8 cellular contexts compared by ENCODE assay signal in genomic region chr6:32118782-32119628, GRCh38. TPM values are rescaled to one million over a fixed set of nuclear protein-coding genes. Genes with fewer than 3 reads are reported as not detected.
DNase-seq lines count a peak whose midpoint lies in the region; ATAC-seq and TF ChIP-seq lines count a peak whose summit lies in the region.

No MANE protein-coding gene starts in this region.

- H3K9ac ChIP-seq in liver (ENCODE audit: low read depth in 1 of 2, low read length in 2 of 2) = no peak overlapping the region

- H3K9me3 ChIP-seq in liver (ENCODE audit: control insufficient read depth in 4 of 4, low read length in 3 of 4) = no peaks in the 10 kb centered on the region

- 13% methylated on average over 17 of the region's 17 CpGs for WGBS in liver

- ATAC-seq in HG02759 (IDR thresholded peaks at IDR 0.05; ENCODE audit: unreplicated experiment) = no peak

- H3K27ac ChIP-seq in coronary artery = peak overlapping the region in 1 of 2 donors; percentile 77
- peak overlapping the region; percentile 49 to 50 for H3K27ac ChIP-seq in liver (ENCODE audit: low read depth in 1 of 2, low read length in 2 of 2)

- TF ChIP-seq CTCF in HFF-Myc (IDR thresholded peaks at IDR 0.05; ENCODE audit: low read depth, low read length, missing control alignments) (peak; percentile 93), coronary artery (IDR thresholded peaks at IDR 0.05) (peak; percentile 73), liver (IDR thresholded peaks at IDR 0.05; ENCODE audit: low read depth, low read length, missing input control) (peak; percentile 97)

- H3K36me3 ChIP-seq in liver (ENCODE audit: control insufficient read depth in 4 of 4, insufficient read depth in 3 of 4, low read depth in 1 of 4, low read length in 3 of 4) = peaks cover 13 to 42% (median 33%) of the 10 kb centered on the region in 4 donors

- TF ChIP-seq RAD21 in liver (IDR thresholded peaks at IDR 0.05) = peak; percentile 88 to 92

- DNase-seq in AML-193 (lab: John Stamatoyannopoulos, UW) (peak; percentile 77 to 88), HFF-Myc (ENCODE audit: extremely low read depth, low read depth) (no peak), NCI-H748 treated with DMSO at 0.1 percent for 48 hours (lab: John Stamatoyannopoulos, UW) (peak; percentile 56), coronary artery (ENCODE audit: low spot score) (no peak)
- peak; percentile 57 for DNase-seq in activated CD4-positive, alpha-beta T cell treated with anti-CD3 and anti-CD28 coated beads, Interleukin-2, amount 50 U/mL, for 4 hours
- peak; percentile 72 to 78 for DNase-seq in stimulated activated CD4-positive, alpha-beta T cell treated with anti-CD3 and anti-CD28 coated beads, Interleukin-2, amount 100 ng/mL, for 24 hours

- peaks cover 0 to 14% (median 11%) of the 10 kb centered on the region in 4 donors for H3K4me1 ChIP-seq in liver (ENCODE audit: control insufficient read depth in 4 of 4, insufficient read depth in 4 of 4, low read length in 3 of 4)

- H3K4me3 ChIP-seq in HFF-Myc (replicated peaks; ENCODE audit: low read depth, low read length) (no peak overlapping the region), coronary artery (no peak overlapping the region), liver (ENCODE audit: low read depth in 1 of 3, low read length in 3 of 3) (no peak overlapping the region)

- H3K27me3 ChIP-seq in liver (ENCODE audit: control insufficient read depth in 4 of 4, insufficient read depth in 4 of 4, low read length in 3 of 4) = no peaks in the 10 kb centered on the region

TF ChIP-seq in liver, 16 proteins besides CTCF, POLR2A, EP300 and RAD21:
- TF ChIP-seq HNF4A (conservative IDR thresholded peaks at IDR 0.05) (peak; percentile 48 to 69), NR2F2 (IDR thresholded peaks at IDR 0.05) (no peak), SP1 (IDR thresholded peaks at IDR 0.05) (peak; percentile 51)
TF ChIP-seq in liver: peak in this region for 2.

RNA-seq across cellular contexts. Expression of gene ATF6B, which starts 9.0 kb away (rescaled TPM):
- 10 to 100 TPM; 13.6 to 13.9 TPM for total RNA-seq in liver
- 10 to 100 TPM; 17.1 to 24.8 TPM for polyA plus RNA-seq in liver

RNA-seq across cellular contexts. Expression of gene TNXB, which starts 9.9 kb away (rescaled TPM):
- 10 to 100 TPM in 1 of 2 donors, 1 to 10 TPM in 1; 6.8 to 17.1 TPM for total RNA-seq in liver
- 1 to 10 TPM; 3.0 to 4.4 TPM for polyA plus RNA-seq in liver

RNA-seq across cellular contexts. Expression of gene FKBPL, which starts 11.1 kb away (rescaled TPM):
- total RNA-seq in liver = 1 to 10 TPM; 2.3 to 5.7 TPM
- 1 to 10 TPM; 2.8 to 3.3 TPM for polyA plus RNA-seq in liver

RNA-seq across cellular contexts. Expression of gene PRRT1, which starts 32.7 kb away (rescaled TPM):
- total RNA-seq in liver = under 1 TPM in 1 of 2 donors, not detected in 1; 0.08 TPM
- under 1 TPM; 0.19 to 0.24 TPM for polyA plus RNA-seq in liver

RNA-seq across cellular contexts. Expression of gene PPT2, which starts 34.9 kb away (rescaled TPM):
- 10 to 100 TPM; 22.3 to 47.4 TPM for total RNA-seq in liver
- 1 to 10 TPM; 7.6 to 7.8 TPM for polyA plus RNA-seq in liver

Comparison
In these comparisons a context has a peak if more than half of its experiments do, and no peak if none do; other contexts are left out.
1. DNase-seq: peak in AML-193 (2 of 2), NCI-H748 treated with DMSO at 0.1 percent for 48 hours (single experiment), activated CD4-positive, alpha-beta T cell treated with anti-CD3 and anti-CD28 coated beads, Interleukin-2, amount 50 U/mL, for 4 hours (2 of 2) and stimulated activated CD4-positive, alpha-beta T cell treated with anti-CD3 and anti-CD28 coated beads, Interleukin-2, amount 100 ng/mL, for 24 hours (2 of 2); none in HFF-Myc (single experiment) and coronary artery (single experiment).
2. Peak in every context shown above with its lines, with median percentiles within 50 percentile points of each other: CTCF ChIP-seq.